8 cellular contexts compared by ENCODE assay signal in genomic region chrX:80808854-80809493, GRCh38. TPM values are rescaled to one million over a fixed set of nuclear protein-coding genes. Genes with fewer than 3 reads are reported as not detected.
DNase-seq lines count a peak whose midpoint lies in the region; ATAC-seq, FAIRE-seq and TF ChIP-seq lines count a peak whose summit lies in the region.

No MANE protein-coding gene starts in this region.

- no peak for TF ChIP-seq EP300 in A549 (IDR thresholded peaks at IDR 0.05)

- peaks cover 45% of the 10 kb centered on the region for H3K79me2 ChIP-seq in HCT116 (ENCODE audit: insufficient read depth, low read length)

- TF ChIP-seq CTCF in A549 (IDR thresholded peaks at IDR 0.05) (no peak), HCT116 (IDR thresholded peaks at IDR 0.05 in 2 of 3, conservative IDR thresholded peaks at IDR 0.05 in 1 of 3; ENCODE audit: borderline replicate concordance in 1 of 3, insufficient read depth in 1 of 3, low read depth in 2 of 3, low read length in 2 of 3) (no peak), astrocyte of the cerebellum (IDR thresholded peaks at IDR 0.05; ENCODE audit: low read depth, low read length, missing control alignments) (no peak)

- ATAC-seq in A549 (peak; percentile 44 to 55), HCT116 (peak; percentile 12; the same call in 1 of the 2 replicates), GM21381 (IDR thresholded peaks at IDR 0.05; ENCODE audit: unreplicated experiment) (no peak)

- H3K9me2 ChIP-seq in HCT116 (ENCODE audit: insufficient read depth): no peaks in the 10 kb centered on the region

- H3K9me3 ChIP-seq in A549 (no peaks in the 10 kb centered on the region), HCT116 (ENCODE audit: control insufficient read depth in 1 of 2, insufficient read depth in 1 of 2, low read depth in 1 of 2, low read length in 2 of 2) (no peaks in the 10 kb centered on the region), skeletal muscle tissue (ENCODE audit: control insufficient read depth in 3 of 3, low read length in 3 of 3) (no peaks in the 10 kb centered on the region)

- no peak for TF ChIP-seq RAD21 in A549 (conservative IDR thresholded peaks at IDR 0.05 in 1 of 2, IDR thresholded peaks at IDR 0.05 in 1 of 2)
- TF ChIP-seq RAD21 in HCT116 (IDR thresholded peaks at IDR 0.05; ENCODE audit: low read depth): no peak

- WGBS in A549 (ENCODE audit: missing lambda C conversion rate): 3% methylated on average over 15 of the region's 26 CpGs

- no peaks in the 10 kb centered on the region for H4K20me1 ChIP-seq in HCT116 (ENCODE audit: insufficient read depth)

- DNase-seq in A549 (ENCODE audit: low read depth in 1 of 2, low spot score in 1 of 2) (peak; percentile 6 to 20), HCT116 (ENCODE audit: low read depth, low spot score) (no peak), SK-MEL-5 (ENCODE audit: low read depth, low spot score) (peak; percentile 1), astrocyte of the cerebellum (ENCODE audit: low read depth) (no peak), iPS-NIHi7 (ENCODE audit: extremely low spot score) (peak; percentile 9), iPS-NIHi11 (ENCODE audit: low spot score) (no peak)

- H3K4me1 ChIP-seq in A549: peaks cover 9% of the 10 kb centered on the region; the same call in 2 of the 3 replicates
- peaks cover 5 to 18% of the 10 kb centered on the region in 2 experiments; a peak in 3 of 4 replicates for H3K4me1 ChIP-seq in HCT116 (ENCODE audit: control insufficient read depth in 1 of 2, insufficient read depth in 2 of 2, low read length in 2 of 2)
- peaks cover 0 to 4% (median 3%) of the 10 kb centered on the region in 3 donors for H3K4me1 ChIP-seq in skeletal muscle tissue (ENCODE audit: control insufficient read depth in 3 of 3, insufficient read depth in 3 of 3, low read length in 3 of 3)

- H3K27me3 ChIP-seq in HCT116 (ENCODE audit: insufficient read depth, low read length) (no peaks in the 10 kb centered on the region), skeletal muscle tissue (ENCODE audit: control insufficient read depth in 3 of 3, insufficient read depth in 3 of 3, low read length in 3 of 3) (no peaks in the 10 kb centered on the region)

- CTCF ChIA-PET in A549 (lab: Yijun Ruan, JAX): interaction anchor here (0.6 to 1.6 kb wide), 2 partner anchors 11 to 1501 kb away, joined by 3 to 4 read pairs; no protein-coding TSS in a partner anchor
- CTCF ChIA-PET in HCT116 (lab: Charles Lee): interaction anchor here (0.7 kb wide), 1 partner anchor 448 kb away, joined by 3 read pairs; no protein-coding TSS in a partner anchor

- in situ Hi-C loops in SK-MEL-5 (cut with HindIII; ENCODE audit: low pct_unique_long_range_greater_than_20kb, low sequenced_read_pairs): no loop called here
- in situ Hi-C loops in astrocyte of the cerebellum (cut with HindIII; ENCODE audit: low sequenced_read_pairs): no loop called here

- H3K27ac ChIP-seq in A549 (peak overlapping the region; percentile 88 to 93), HCT116 (ENCODE audit: low read depth, low read length) (peak overlapping the region; percentile 58), skeletal muscle tissue (ENCODE audit: low read depth, low read length) (peak overlapping the region; percentile 79)

- H3K4me2 ChIP-seq in A549: peak overlapping the region; percentile 84
- peak overlapping the region; percentile 81 for H3K4me2 ChIP-seq in HCT116 (ENCODE audit: low read length)

- no peak for FAIRE-seq in A549 (lab: Jason Lieb, UNC)

- RAD21 ChIA-PET in HCT116 (lab: Charles Lee; ENCODE audit: low non-redundant PET in 1 of 2, low total read pairs in 2 of 2, uncharacterized antibody in 2 of 2, unreplicated experiment in 2 of 2): no interaction called here

- no peaks in the 10 kb centered on the region for H3K36me3 ChIP-seq in HCT116 (ENCODE audit: control insufficient read depth in 1 of 2, insufficient read depth in 2 of 2, low read length in 2 of 2)
- no peaks in the 10 kb centered on the region for H3K36me3 ChIP-seq in skeletal muscle tissue (ENCODE audit: control insufficient read depth in 3 of 3, insufficient read depth in 3 of 3, low read length in 3 of 3)

- POLR2A ChIA-PET in A549 (lab: Yijun Ruan, JAX): no interaction called here
- POLR2A ChIA-PET in HCT116 (lab: Charles Lee): interaction anchor here (0.8 kb wide), 1 partner anchor 313 kb away, joined by 3 read pairs; no protein-coding TSS in a partner anchor

- H2AFZ ChIP-seq in HCT116 (ENCODE audit: low read depth, low read length, poor library complexity, severe bottlenecking): no peak overlapping the region

- peak overlapping the region; percentile 82 for H3K4me3 ChIP-seq in A549
- peak overlapping the region; percentile 67 to 78 for H3K4me3 ChIP-seq in HCT116 (replicated peaks in 1 of 2; ENCODE audit: low read depth in 1 of 2, low read length in 2 of 2)
- peak overlapping the region; percentile 58 for H3K4me3 ChIP-seq in astrocyte of the cerebellum (ENCODE audit: low read depth, low read length)
- peak overlapping the region; percentile 80 to 91 (median 84) for H3K4me3 ChIP-seq in skeletal muscle tissue (ENCODE audit: low read length in 3 of 3)

- TSS peak; percentile 14 for BruUV-seq in HCT116 (replicated peaks; lab: Mats Ljungman, UMichigan)

- intact Hi-C loops in HCT116 (cut with micrococcal nuclease): no loop called here

- H3K9ac ChIP-seq in HCT116 (ENCODE audit: low read length) (peak overlapping the region; percentile 61), skeletal muscle tissue (ENCODE audit: low read depth in 1 of 3, low read length in 3 of 3) (peak overlapping the region; percentile 69 to 79 (median 77))

- TF ChIP-seq POLR2A in A549 (IDR thresholded peaks at IDR 0.05; ENCODE audit: low read length) (no peak), HCT116 (IDR thresholded peaks at IDR 0.05; ENCODE audit: borderline replicate concordance, extremely low read depth, insufficient read depth, insufficient read length) (no peak)

TF ChIP-seq in A549, 52 proteins besides CTCF, POLR2A, EP300 and RAD21 (continues in another document):
- TF ChIP-seq HEYL (CRISPR knock-in tag; IDR thresholded peaks at IDR 0.05): no peak
- no peak for TF ChIP-seq NFE2L2 (conservative IDR thresholded peaks at IDR 0.05; ENCODE audit: low read length)
- no peak for TF ChIP-seq ZC3H11A (IDR thresholded peaks at IDR 0.05)
- TF ChIP-seq, protein P1, sequence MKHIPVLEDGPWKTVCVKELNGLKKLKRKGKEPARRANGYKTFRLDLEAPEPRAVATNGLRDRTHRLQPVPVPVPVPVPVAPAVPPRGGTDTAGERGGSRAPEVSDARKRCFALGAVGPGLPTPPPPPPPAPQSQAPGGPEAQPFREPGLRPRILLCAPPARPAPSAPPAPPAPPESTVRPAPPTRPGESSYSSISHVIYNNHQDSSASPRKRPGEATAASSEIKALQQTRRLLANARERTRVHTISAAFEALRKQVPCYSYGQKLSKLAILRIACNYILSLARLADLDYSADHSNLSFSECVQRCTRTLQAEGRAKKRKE (CRISPR knock-in tag; IDR thresholded peaks at IDR 0.05; ENCODE audit: low read depth): no peak
- no peak for TF ChIP-seq FOSL2 (IDR thresholded peaks at IDR 0.05)
- no peak for TF ChIP-seq FOSL2 (CRISPR knock-in tag; IDR thresholded peaks at IDR 0.05)
- TF ChIP-seq, protein P2, sequence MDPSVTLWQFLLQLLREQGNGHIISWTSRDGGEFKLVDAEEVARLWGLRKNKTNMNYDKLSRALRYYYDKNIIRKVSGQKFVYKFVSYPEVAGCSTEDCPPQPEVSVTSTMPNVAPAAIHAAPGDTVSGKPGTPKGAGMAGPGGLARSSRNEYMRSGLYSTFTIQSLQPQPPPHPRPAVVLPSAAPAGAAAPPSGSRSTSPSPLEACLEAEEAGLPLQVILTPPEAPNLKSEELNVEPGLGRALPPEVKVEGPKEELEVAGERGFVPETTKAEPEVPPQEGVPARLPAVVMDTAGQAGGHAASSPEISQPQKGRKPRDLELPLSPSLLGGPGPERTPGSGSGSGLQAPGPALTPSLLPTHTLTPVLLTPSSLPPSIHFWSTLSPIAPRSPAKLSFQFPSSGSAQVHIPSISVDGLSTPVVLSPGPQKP (IDR thresholded peaks at IDR 0.05; ENCODE audit: low read depth, low read length): no peak
- no peak for TF ChIP-seq HOXA7 (CRISPR knock-in tag; IDR thresholded peaks at IDR 0.05)

TF ChIP-seq in HCT116, 20 proteins besides CTCF, POLR2A, EP300 and RAD21:
- TF ChIP-seq CEBPB (IDR thresholded peaks at IDR 0.05; ENCODE audit: low read depth) (no peak), ELF1 (IDR thresholded peaks at IDR 0.05; ENCODE audit: borderline replicate concordance, low read depth) (no peak), MAX (IDR thresholded peaks at IDR 0.05) (no peak), EZH2phosphoT487 (IDR thresholded peaks at IDR 0.05; ENCODE audit: borderline replicate concordance) (no peak), ZFX (IDR thresholded peaks at IDR 0.05) (no peak)

RNA-seq across cellular contexts. Expression of gene BRWD3, which starts 0.7 kb away (rescaled TPM):
- polyA plus RNA-seq in A549 (2011; rRNA removed): 15.4 and 16.1 TPM in 2 replicates
- polyA plus RNA-seq in A549 (2012; cell fraction: cytosol; rRNA removed): 1.1 and 1.2 TPM in 2 replicates
- polyA plus RNA-seq in A549 (2012; cell fraction: nucleus; rRNA removed): 2.1 and 2.4 TPM in 2 replicates
- 4.6 to 5.2 TPM (median 5.1 TPM) in 3 replicates for polyA plus RNA-seq in A549 (2017; fragmentation: RNase III; extraction: RNeasy Plus Mini Kit Qiagen cat#74134 plus additional on column Dnase treatment)
- 22.5 and 25.0 TPM in 2 replicates for polyA minus RNA-seq in A549 (2011; rRNA and poly(A)+ RNA removed)
- total RNA-seq in HCT116 (2021; ENCODE audit: unreplicated experiment): 16.3 TPM
- 4.7 and 5.1 TPM in 2 replicates for polyA plus RNA-seq in HCT116 (2012)
- total RNA-seq in SK-MEL-5 (2014; rRNA removed; shearing (Covaris generic)): 7.5 and 9.3 TPM in 2 replicates
- 3.7 and 4.9 TPM in 2 replicates for polyA plus RNA-seq in SK-MEL-5 (2015; cell fraction: cytosol; rRNA removed)
- polyA plus RNA-seq in SK-MEL-5 (2015; cell fraction: nucleus; rRNA removed): 12.3 and 14.0 TPM in 2 replicates
- total RNA-seq in skeletal muscle tissue: 15.1 TPM

Comparison
In these comparisons a context has a peak if more than half of its experiments do, and no peak if none do; other contexts are left out.
1. DNase-seq: peak in A549 (2 of 2), SK-MEL-5 (single experiment) and iPS-NIHi7 (single experiment); none in HCT116 (single experiment), astrocyte of the cerebellum (single experiment) and iPS-NIHi11 (single experiment).
2. Peak in every context shown above with its lines, with median percentiles within 50 percentile points of each other: H3K27ac ChIP-seq and H3K4me3 ChIP-seq.